16 cellular contexts compared by ENCODE assay signal in genomic region chr10:8439040-8439439, GRCh38.
DNase-seq lines count a peak whose midpoint lies in the region; ATAC-seq and TF ChIP-seq lines count a peak whose summit lies in the region.
"Had no signal": no experiment of that assay in that cellular context is flagged by ENCODE, and none has a peak within 500 bp of the region (broad histone marks: within the 10 kb centered on the region; RNA-seq: fewer than 3 reads in every experiment).

No MANE protein-coding gene starts in this region.

- CTCF ChIA-PET in RWPE1 (lab: Yijun Ruan, JAX): no interaction called here

- intact Hi-C loops in activated T-helper 2 cell treated with anti-CD3 and anti-CD28 coated beads, Interferon-gamma antibody, Interleukin-2, Interleukin-4, amounts not matched to agents 10 μg/mL and 5 μg/mL and 100 μg/mL, durations not matched to agents 14 hours and 24 hours and 36 hours (cut with micrococcal nuclease): no loop called here

- H3K4me1 Mint-ChIP-seq in activated T-cell treated with anti-CD3 and anti-CD28 coated beads, Interleukin-2, amount 50 U/mL, for 24 hours (ENCODE audit: low read depth): peaks cover 32% of the 10 kb centered on the region
- H3K4me1 Mint-ChIP-seq in activated T-helper 2 cell treated with anti-CD3 and anti-CD28 coated beads, Interferon-gamma antibody, Interleukin-2, Interleukin-4, amounts not matched to agents 10 μg/mL and 5 μg/mL and 100 μg/mL, durations not matched to agents 14 hours and 24 hours and 36 hours (ENCODE audit: low read depth): peaks cover 67% of the 10 kb centered on the region
- H3K4me1 Mint-ChIP-seq in naive thymus-derived CD8-positive, alpha-beta T cell: peaks cover 17 to 32% (median 23%) of the 10 kb centered on the region in 4 donors

- POLR2A ChIA-PET in naive thymus-derived CD8-positive, alpha-beta T cell (lab: Charles Lee): interaction anchor here (1.2 to 1.5 kb wide), 2 partner anchors 107 to 377 kb away, joined by 3 to 7 read pairs; no protein-coding TSS in a partner anchor
- POLR2A ChIA-PET in RWPE1 (lab: Yijun Ruan, JAX; ENCODE audit: low non-redundant PET): no interaction called here

- no peak overlapping the region for H3K27ac ChIP-seq in RWPE1
- H3K27ac ChIP-seq: C4-2B had no signal

- H3K27me3 Mint-ChIP-seq in activated T-cell treated with anti-CD3 and anti-CD28 coated beads, Interleukin-2, amount 50 U/mL, for 24 hours: no peaks in the 10 kb centered on the region
- no peaks in the 10 kb centered on the region for H3K27me3 Mint-ChIP-seq in activated T-helper 2 cell treated with anti-CD3 and anti-CD28 coated beads, Interferon-gamma antibody, Interleukin-2, Interleukin-4, amounts not matched to agents 10 μg/mL and 5 μg/mL and 100 μg/mL, durations not matched to agents 14 hours and 24 hours and 36 hours (ENCODE audit: low read depth)
- peaks cover 0 to 3% (median 2%) of the 10 kb centered on the region in 5 donors for H3K27me3 Mint-ChIP-seq in naive thymus-derived CD8-positive, alpha-beta T cell

- ATAC-seq in GM18502 (IDR thresholded peaks at IDR 0.05; ENCODE audit: poor library complexity, unreplicated experiment) (peak; percentile 37), GM21515 (IDR thresholded peaks at IDR 0.05; ENCODE audit: unreplicated experiment) (no peak), GM18498 (IDR thresholded peaks at IDR 0.05; ENCODE audit: unreplicated experiment) (no peak)
- no peak for ATAC-seq in naive thymus-derived CD8-positive, alpha-beta T cell
- ATAC-seq: PC-3 had no signal

- no peak for DNase-seq in activated T-cell treated with anti-CD3 and anti-CD28 coated beads, Interleukin-2, amount 50 U/mL, for 24 hours
- DNase-seq in activated T-cell treated with anti-CD3 and anti-CD28 coated beads, Interleukin-2, amount 50 U/mL, for 1 hour: no peak
- DNase-seq in activated T-helper 2 cell treated with anti-CD3 and anti-CD28 coated beads, Interferon-gamma antibody, Interleukin-2, Interleukin-4, amounts not matched to agents 10 μg/mL and 5 μg/mL and 100 μg/mL, durations not matched to agents 14 hours and 24 hours and 36 hours (ENCODE audit: low spot score): no peak
- DNase-seq in naive thymus-derived CD8-positive, alpha-beta T cell: no peak
- no peak for DNase-seq in RWPE1 (ENCODE audit: low spot score)
- DNase-seq: Calu3, DMS79, GDM1, NCI-H1048, NCI-H146, NCI-H345, PC-3 had no signal

- peak overlapping the region; percentile 45 for H3K27ac Mint-ChIP-seq in activated T-cell treated with anti-CD3 and anti-CD28 coated beads, Interleukin-2, amount 50 U/mL, for 24 hours
- H3K27ac Mint-ChIP-seq in activated T-helper 2 cell treated with anti-CD3 and anti-CD28 coated beads, Interferon-gamma antibody, Interleukin-2, Interleukin-4, amounts not matched to agents 10 μg/mL and 5 μg/mL and 100 μg/mL, durations not matched to agents 14 hours and 24 hours and 36 hours: peak overlapping the region; percentile 70
- H3K27ac Mint-ChIP-seq in naive thymus-derived CD8-positive, alpha-beta T cell: peak overlapping the region in 6 of 10 donors; percentile 7 to 76 (median 30)

- no peaks in the 10 kb centered on the region for H3K36me3 Mint-ChIP-seq in activated T-cell treated with anti-CD3 and anti-CD28 coated beads, Interleukin-2, amount 50 U/mL, for 24 hours (ENCODE audit: low read depth)
- H3K36me3 Mint-ChIP-seq in activated T-helper 2 cell treated with anti-CD3 and anti-CD28 coated beads, Interferon-gamma antibody, Interleukin-2, Interleukin-4, amounts not matched to agents 10 μg/mL and 5 μg/mL and 100 μg/mL, durations not matched to agents 14 hours and 24 hours and 36 hours (ENCODE audit: low read depth): peaks cover 50% of the 10 kb centered on the region
- H3K36me3 Mint-ChIP-seq in naive thymus-derived CD8-positive, alpha-beta T cell: no peaks in the 10 kb centered on the region

- no peak overlapping the region for H3K4me3 Mint-ChIP-seq in activated T-cell treated with anti-CD3 and anti-CD28 coated beads, Interleukin-2, amount 50 U/mL, for 24 hours
- no peak overlapping the region for H3K4me3 Mint-ChIP-seq in activated T-helper 2 cell treated with anti-CD3 and anti-CD28 coated beads, Interferon-gamma antibody, Interleukin-2, Interleukin-4, amounts not matched to agents 10 μg/mL and 5 μg/mL and 100 μg/mL, durations not matched to agents 14 hours and 24 hours and 36 hours (ENCODE audit: low read depth)
- H3K4me3 Mint-ChIP-seq in naive thymus-derived CD8-positive, alpha-beta T cell: peak overlapping the region in 4 of 10 donors; percentile 25 to 64 (median 39)

- TF ChIP-seq CTCF in RWPE1 (conservative IDR thresholded peaks at IDR 0.05; ENCODE audit: low read depth): no peak

- no peaks in the 10 kb centered on the region for H3K9me3 Mint-ChIP-seq in activated T-cell treated with anti-CD3 and anti-CD28 coated beads, Interleukin-2, amount 50 U/mL, for 24 hours
- peaks cover 11% of the 10 kb centered on the region for H3K9me3 Mint-ChIP-seq in activated T-helper 2 cell treated with anti-CD3 and anti-CD28 coated beads, Interferon-gamma antibody, Interleukin-2, Interleukin-4, amounts not matched to agents 10 μg/mL and 5 μg/mL and 100 μg/mL, durations not matched to agents 14 hours and 24 hours and 36 hours
- H3K9me3 Mint-ChIP-seq in naive thymus-derived CD8-positive, alpha-beta T cell: no peaks in the 10 kb centered on the region
